Comparison of ENCODE assay signal across 8 cellular contexts in the genomic region with DNA sequence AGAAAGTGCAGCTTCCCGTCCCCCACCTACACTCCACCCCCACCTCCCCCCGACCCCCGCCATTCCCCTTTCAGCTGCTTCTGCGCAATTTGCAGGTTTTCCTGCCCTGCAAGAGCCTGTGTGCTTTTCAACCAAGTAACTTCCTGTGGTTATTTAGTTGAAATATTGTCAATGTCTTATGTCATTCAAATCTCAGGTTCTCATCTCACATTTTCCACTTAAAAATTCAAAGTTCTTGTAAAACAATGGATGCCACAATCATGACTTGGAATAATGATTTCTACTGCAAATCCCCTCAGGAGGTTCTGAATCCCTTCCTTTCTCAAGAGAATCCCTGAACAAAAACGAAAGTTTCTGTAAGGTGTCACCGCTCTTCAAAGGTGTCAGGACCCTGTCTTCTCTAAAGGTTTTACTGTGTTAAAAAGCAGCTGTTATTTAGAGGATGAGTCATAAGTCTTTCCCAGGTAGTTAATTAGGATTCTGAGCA. TPM values are rescaled to one million over a fixed set of nuclear protein-coding genes. Genes with fewer than 3 reads are reported as not detected.
DNase-seq lines count a peak whose midpoint lies in the region; ATAC-seq and TF ChIP-seq lines count a peak whose summit lies in the region.

No MANE protein-coding gene starts in this region.

- H3K9me3 ChIP-seq in heart left ventricle (peaks cover 0 to under 1% (median 0%) of the 10 kb centered on the region in 12 donors), esophagus squamous epithelium (no peaks in the 10 kb centered on the region)

- H3K36me3 ChIP-seq in heart left ventricle (no peaks in the 10 kb centered on the region), esophagus squamous epithelium (peaks cover 0 to 13% (median 0%) of the 10 kb centered on the region in 3 donors)

- no peak for DNase-seq in heart left ventricle
- DNase-seq in Right ventricle myocardium superior, result no peak
- peak; percentile 17 for DNase-seq in activated CD4-positive, alpha-beta T cell treated with anti-CD3 and anti-CD28 coated beads for 48 hours
- no peak for DNase-seq in esophagus squamous epithelium (lab: John Stamatoyannopoulos, UW)
- DNase-seq in stimulated activated CD4-positive, alpha-beta T cell treated with anti-CD3 and anti-CD28 coated beads, Interleukin-1b, Interleukin-23, amount 100 ng/mL, for 4 hours (ENCODE audit: low read depth in 2 of 2), result peak; percentile 4 to 31
- no peak for DNase-seq in NCI-H187 treated with DMSO at 0.1 percent for 48 hours (lab: John Stamatoyannopoulos, UW)
- no peak for DNase-seq in NCI-H82 (lab: John Stamatoyannopoulos, UW)

- intact Hi-C loops in heart left ventricle (cut with DNase I), result loop anchor here in 5 of 10 donors (2.0 to 10.0 kb wide), 7 partner anchors 31 to 1113 kb away; a partner anchor contains a TSS
- intact Hi-C loops in Right ventricle myocardium superior (cut with DNase I), result loop anchor here (10.0 kb wide), 1 partner anchor 63 kb away; no protein-coding TSS in a partner anchor
- intact Hi-C loops in esophagus squamous epithelium (cut with DNase I), result no loop called here

- peak overlapping the region; percentile 85 to 99 (median 96) for H3K27ac ChIP-seq in heart left ventricle
- peak overlapping the region; percentile 96 to 98 (median 98) for H3K27ac ChIP-seq in esophagus squamous epithelium

- no peak for TF ChIP-seq CTCF in heart left ventricle (IDR thresholded peaks at IDR 0.05)
- no peak for TF ChIP-seq CTCF in esophagus squamous epithelium (IDR thresholded peaks at IDR 0.05)

- TF ChIP-seq POLR2A in heart left ventricle (IDR thresholded peaks at IDR 0.05), result no peak
- TF ChIP-seq POLR2A in esophagus squamous epithelium (IDR thresholded peaks at IDR 0.05), result no peak

- H3K4me1 ChIP-seq in heart left ventricle (peaks cover 0 to 45% (median 14%) of the 10 kb centered on the region in 12 donors), esophagus squamous epithelium (peaks cover 4 to 62% (median 6%) of the 10 kb centered on the region in 3 donors)

- WGBS in heart left ventricle, 4 donors, result 34 to 48% (median 42%) methylated on average over 6 of the region's 6 CpGs
- WGBS in esophagus squamous epithelium, 2 donors, result 12 to 22% methylated on average over 6 of the region's 6 CpGs

- ATAC-seq in heart left ventricle (no peak), Right ventricle myocardium superior (ENCODE audit: poor library complexity) (no peak), HG03442 (IDR thresholded peaks at IDR 0.05; ENCODE audit: unreplicated experiment) (no peak)

- peak overlapping the region in 9 of 12 donors; percentile 57 to 90 (median 84) for H3K4me3 ChIP-seq in heart left ventricle
- peak overlapping the region; percentile 71 to 91 (median 85) for H3K4me3 ChIP-seq in esophagus squamous epithelium

- no peaks in the 10 kb centered on the region for H3K27me3 ChIP-seq in heart left ventricle
- H3K27me3 ChIP-seq in esophagus squamous epithelium, result no peaks in the 10 kb centered on the region

RNA-seq across cellular contexts. Expression of a gene that starts 31.6 kb away (rescaled TPM):
- total RNA-seq in heart left ventricle, result 10 to 100 TPM; 20.2 to 62.7 (median 52.7) TPM
- polyA plus RNA-seq in heart left ventricle, result 10 to 100 TPM; 11.4 to 38.8 TPM
- 45.7 TPM for total RNA-seq in Right ventricle myocardium superior
- 10 to 100 TPM; 16.0 to 21.4 (median 18.2) TPM for total RNA-seq in esophagus squamous epithelium

RNA-seq across cellular contexts. Expression of a gene that starts 31.8 kb away (rescaled TPM):
- total RNA-seq in heart left ventricle (1 to 10 TPM; 2.0 to 4.6 (median 3.4) TPM), Right ventricle myocardium superior (1.6 TPM), esophagus squamous epithelium (1 to 10 TPM in 1 of 4 donors, under 1 TPM in 3; 0.15 to 2.6 (median 0.65) TPM)
- polyA plus RNA-seq in heart left ventricle, result 1 to 10 TPM; 3.6 to 5.3 TPM

RNA-seq across cellular contexts. Expression of a gene that starts 42.3 kb away (rescaled TPM):
- under 1 TPM in 4 of 9 donors, not detected in 5; 0.13 to 0.91 (median 0.17) TPM for total RNA-seq in heart left ventricle
- polyA plus RNA-seq in heart left ventricle, result under 1 TPM; 0.07 to 0.57 TPM
- total RNA-seq in Right ventricle myocardium superior, result not detected
- total RNA-seq in esophagus squamous epithelium, result under 1 TPM in 1 of 4 donors, not detected in 3; 0.50 TPM

Comparison
In these comparisons a context has a peak if more than half of its experiments do, and no peak if none do; other contexts are left out.
1. DNase-seq: peak in activated CD4-positive, alpha-beta T cell treated with anti-CD3 and anti-CD28 coated beads for 48 hours (single experiment) and stimulated activated CD4-positive, alpha-beta T cell treated with anti-CD3 and anti-CD28 coated beads, Interleukin-1b, Interleukin-23, amount 100 ng/mL, for 4 hours (2 of 2); none in heart left ventricle (0 of 5), Right ventricle myocardium superior (single experiment), esophagus squamous epithelium (single experiment), NCI-H187 treated with DMSO at 0.1 percent for 48 hours (single experiment) and NCI-H82 (single experiment).